8 cellular contexts compared by ENCODE assay signal in genomic region chr16:87318158-87318644, GRCh38. TPM values are rescaled to one million over a fixed set of nuclear protein-coding genes. Genes with fewer than 3 reads are reported as not detected.
DNase-seq lines count a peak whose midpoint lies in the region; ATAC-seq and TF ChIP-seq lines count a peak whose summit lies in the region.

No MANE protein-coding gene starts in this region.

- peaks cover 2 to 6% of the 10 kb centered on the region in 2 donors for H3K36me3 Mint-ChIP-seq in activated T-cell treated with anti-CD3 and anti-CD28 coated beads, Interleukin-2, amount 50 U/mL, for 72 hours (ENCODE audit: insufficient read depth in 2 of 2)
- H3K36me3 Mint-ChIP-seq in activated naive CD8-positive, alpha-beta T cell treated with anti-CD3 and anti-CD28 coated beads for 36 hours = peaks cover 15% of the 10 kb centered on the region

- H3K36me3 ChIP-seq in thyroid gland = no peaks in the 10 kb centered on the region

- H3K27me3 Mint-ChIP-seq in activated T-cell treated with anti-CD3 and anti-CD28 coated beads, Interleukin-2, amount 50 U/mL, for 72 hours (ENCODE audit: low read depth) = no peaks in the 10 kb centered on the region
- H3K27me3 Mint-ChIP-seq in activated naive CD8-positive, alpha-beta T cell treated with anti-CD3 and anti-CD28 coated beads for 36 hours = no peaks in the 10 kb centered on the region

- no peak for ATAC-seq in activated T-cell treated with anti-CD3 and anti-CD28 coated beads, Interleukin-2, amount 50 U/mL, for 72 hours (replicated peaks in 1 of 2)
- ATAC-seq in GM18868 (IDR thresholded peaks at IDR 0.05; ENCODE audit: unreplicated experiment) = no peak

- intact Hi-C loops in thyroid gland (cut with DNase I) = loop anchor here (5.0 kb wide), 1 partner anchor 64 kb away; the partner anchor contains the start of gene FBXO31

- H3K27ac ChIP-seq in thyroid gland = peak overlapping the region in 2 of 3 donors; percentile 87 to 89

- 18 to 19% methylated on average over 9 of the region's 9 CpGs for WGBS in thyroid gland, 2 donors

- H3K4me3 ChIP-seq in thyroid gland (replicated peaks in 1 of 3) = peak overlapping the region in 2 of 3 donors; percentile 48 to 50

- TF ChIP-seq POLR2A in thyroid gland (IDR thresholded peaks at IDR 0.05) = no peak

- peak overlapping the region; percentile 74 to 89 for H3K4me3 Mint-ChIP-seq in activated T-cell treated with anti-CD3 and anti-CD28 coated beads, Interleukin-2, amount 50 U/mL, for 72 hours
- peak overlapping the region; percentile 91 for H3K4me3 Mint-ChIP-seq in activated naive CD8-positive, alpha-beta T cell treated with anti-CD3 and anti-CD28 coated beads for 36 hours

- H3K9me3 Mint-ChIP-seq in activated T-cell treated with anti-CD3 and anti-CD28 coated beads, Interleukin-2, amount 50 U/mL, for 72 hours = no peaks in the 10 kb centered on the region
- H3K9me3 Mint-ChIP-seq in activated naive CD8-positive, alpha-beta T cell treated with anti-CD3 and anti-CD28 coated beads for 36 hours = no peaks in the 10 kb centered on the region

- no peak for DNase-seq in activated T-cell treated with anti-CD3 and anti-CD28 coated beads, Interleukin-2, amount 50 U/mL, for 72 hours
- DNase-seq in activated T-cell treated with anti-CD3 and anti-CD28 coated beads for 4 hours = no peak
- no peak for DNase-seq in activated naive CD8-positive, alpha-beta T cell treated with anti-CD3 and anti-CD28 coated beads for 36 hours
- peak; percentile 30 for DNase-seq in kidney tubule cell (ENCODE audit: low spot score)
- DNase-seq in thyroid gland = no peak
- DNase-seq in NCI-H2171 (lab: John Stamatoyannopoulos, UW) = no peak
- DNase-seq in amygdala (lab: John Stamatoyannopoulos, UW) = no peak

- H3K27me3 ChIP-seq in thyroid gland = no peaks in the 10 kb centered on the region

- H3K27ac Mint-ChIP-seq in activated T-cell treated with anti-CD3 and anti-CD28 coated beads, Interleukin-2, amount 50 U/mL, for 72 hours = peak overlapping the region; percentile 81
- H3K27ac Mint-ChIP-seq in activated naive CD8-positive, alpha-beta T cell treated with anti-CD3 and anti-CD28 coated beads for 36 hours = peak overlapping the region; percentile 98

- H3K9me3 ChIP-seq in thyroid gland = no peaks in the 10 kb centered on the region

- no peak for TF ChIP-seq CTCF in thyroid gland (IDR thresholded peaks at IDR 0.05)

- H3K4me1 ChIP-seq in thyroid gland = peaks cover 6 to 10% of the 10 kb centered on the region in 2 donors

- H3K4me1 Mint-ChIP-seq in activated T-cell treated with anti-CD3 and anti-CD28 coated beads, Interleukin-2, amount 50 U/mL, for 72 hours (ENCODE audit: low read depth) = peaks cover 28% of the 10 kb centered on the region
- peaks cover 8% of the 10 kb centered on the region for H3K4me1 Mint-ChIP-seq in activated naive CD8-positive, alpha-beta T cell treated with anti-CD3 and anti-CD28 coated beads for 36 hours

RNA-seq across cellular contexts. Expression of gene C16orf95, which starts 1.0 kb away (rescaled TPM):
- total RNA-seq in activated T-cell treated with anti-CD3 and anti-CD28 coated beads, Interleukin-2, amount 50 U/mL, for 72 hours = 10 to 100 TPM; 15.1 to 17.8 TPM
- total RNA-seq in activated naive CD8-positive, alpha-beta T cell treated with anti-CD3 and anti-CD28 coated beads for 36 hours = 10 to 100 TPM in 1 of 2 experiments, 1 to 10 TPM in 1; 9.9 to 11.4 TPM
- total RNA-seq in thyroid gland = 1 to 10 TPM in 1 of 4 donors, under 1 TPM in 2, not detected in 1; 0.54 to 1.3 (median 0.54) TPM

Comparison
In these comparisons a context has a peak if more than half of its experiments do, and no peak if none do; other contexts are left out.
1. RNA of gene C16orf95, which starts 1.0 kb away (total RNA-seq): 15.1 to 17.8 TPM in activated T-cell treated with anti-CD3 and anti-CD28 coated beads, Interleukin-2, amount 50 U/mL, for 72 hours and 9.9 to 11.4 TPM in activated naive CD8-positive, alpha-beta T cell treated with anti-CD3 and anti-CD28 coated beads for 36 hours; 0.54 to 1.3 TPM in thyroid gland; every median in the first group is over 4 times any median in the second.